ENCODE assay signal across 8 cellular contexts in the genomic region with DNA sequence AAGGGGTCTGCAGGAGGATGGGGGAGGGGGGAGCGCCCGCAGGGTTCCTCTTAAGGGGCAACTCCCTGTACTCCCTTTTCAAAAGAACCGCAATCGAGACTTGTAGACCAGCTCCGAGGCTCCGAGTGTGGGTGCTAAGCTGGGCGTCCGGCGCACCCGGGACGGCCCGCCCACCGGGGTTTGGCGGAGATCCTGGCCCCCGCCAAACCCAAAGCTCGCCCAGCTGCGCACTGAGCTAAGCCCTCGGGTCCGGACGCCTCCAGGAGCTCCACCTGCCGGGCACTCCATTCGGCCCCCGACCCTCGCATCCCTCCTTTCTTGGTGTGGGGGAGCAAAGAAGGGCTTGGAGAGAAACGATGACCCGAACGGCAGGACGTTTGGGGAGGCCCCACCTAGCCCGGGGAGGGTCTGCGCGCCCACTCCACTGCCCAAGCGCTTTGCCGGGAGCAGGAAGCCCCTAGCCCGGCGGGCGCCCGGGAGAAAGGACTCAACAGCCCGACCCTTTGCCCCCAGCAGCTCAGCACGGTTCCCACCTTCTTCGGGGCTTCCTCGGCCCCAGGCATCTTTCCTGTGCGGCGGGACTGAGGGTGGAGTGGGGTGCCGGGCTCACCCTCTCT. TPM values are rescaled to one million over a fixed set of nuclear protein-coding genes. Genes with fewer than 3 reads are reported as not detected.
DNase-seq lines count a peak whose midpoint lies in the region; ATAC-seq and TF ChIP-seq lines count a peak whose summit lies in the region.
"Had no signal": no experiment of that assay in that cellular context is flagged by ENCODE, and none has a peak within 500 bp of the region (broad histone marks: within the 10 kb centered on the region; RNA-seq: fewer than 3 reads in every experiment).

No MANE protein-coding gene starts in this region.

- peak overlapping the region; percentile 33 for H3K4me3 ChIP-seq in brain microvascular endothelial cell (ENCODE audit: low read depth, low read length)

- H3K27ac ChIP-seq in brain microvascular endothelial cell, result no peak overlapping the region
- H3K27ac ChIP-seq in layer of hippocampus (ENCODE audit: low read depth, low read length), result peak overlapping the region; percentile 31
- peak overlapping the region; percentile 9 for H3K27ac ChIP-seq in temporal lobe (ENCODE audit: low read depth, low read length)
- H3K27ac ChIP-seq: KMS-11 had no signal

- peak; percentile 44 for TF ChIP-seq CTCF in brain microvascular endothelial cell (IDR thresholded peaks at IDR 0.05; ENCODE audit: low read depth, low read length, missing control alignments)

- in situ Hi-C loops in brain microvascular endothelial cell (cut with HindIII; ENCODE audit: low pct_ligation_motif_present, low sequenced_read_pairs), result no loop called here

- DNase-seq in brain microvascular endothelial cell (no peak), hippocampal formation (lab: John Stamatoyannopoulos, UW) (no peak)
- DNase-seq in activated CD4-positive, alpha-beta T cell treated with anti-CD3 and anti-CD28 coated beads for 4 hours, result no peak

- H3K27me3 ChIP-seq in brain microvascular endothelial cell (replicated peaks) (peaks cover 18% of the 10 kb centered on the region), layer of hippocampus (ENCODE audit: control insufficient read depth, insufficient read depth, low read length) (peaks cover 16% of the 10 kb centered on the region)

- no peaks in the 10 kb centered on the region for H3K36me3 ChIP-seq in brain microvascular endothelial cell (replicated peaks)

- peak; percentile 49 for ATAC-seq in HG02798 (IDR thresholded peaks at IDR 0.05; ENCODE audit: poor library complexity, unreplicated experiment)
- ATAC-seq in GM18520 (IDR thresholded peaks at IDR 0.05; ENCODE audit: unreplicated experiment), result no peak

RNA-seq across cellular contexts. Expression of a gene that starts 0.6 kb away (rescaled TPM):
- 7.1 TPM for total RNA-seq in temporal lobe
